ENCODE assay signal across 17 cellular contexts in the genomic region with DNA sequence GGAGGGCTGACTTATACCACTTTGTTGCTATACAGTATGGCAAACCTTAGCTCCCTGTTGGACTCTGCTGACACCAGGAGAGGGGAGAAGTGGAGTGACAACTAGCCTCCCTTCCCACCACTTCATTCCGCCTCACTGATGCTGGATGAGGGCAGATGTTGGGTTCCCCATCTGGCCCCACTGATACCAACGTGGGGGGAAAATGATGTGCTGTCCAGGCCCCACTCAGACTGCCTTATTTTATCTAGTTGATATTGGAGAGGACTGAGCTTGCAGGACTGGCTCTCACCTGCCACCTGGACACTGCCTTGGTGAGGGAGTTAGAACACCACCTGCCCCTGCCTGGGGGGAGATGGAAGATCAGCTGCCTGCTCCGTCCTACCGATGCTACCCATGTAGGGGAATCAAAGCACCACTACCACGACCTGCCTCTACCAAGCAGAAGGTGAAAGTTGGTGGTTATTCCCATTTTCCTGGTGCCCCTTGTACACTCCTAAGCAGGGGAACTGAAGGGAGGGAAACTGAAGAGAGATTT.
DNase-seq lines count a peak whose midpoint lies in the region; ATAC-seq and TF ChIP-seq lines count a peak whose summit lies in the region.
"Had no signal": no experiment of that assay in that cellular context is flagged by ENCODE, and none has a peak within 500 bp of the region (broad histone marks: within the 10 kb centered on the region; RNA-seq: fewer than 3 reads in every experiment).

No MANE protein-coding gene starts in this region.

- H3K9me3 Mint-ChIP-seq in osteocyte (ENCODE audit: unreplicated experiment): no peaks in the 10 kb centered on the region
- H3K9me3 Mint-ChIP-seq: CD8-positive, alpha-beta T cell; GM23338; H9; IgD-negative memory B cell had no signal

- no peak for TF ChIP-seq EP300 in esophagus muscularis mucosa (IDR thresholded peaks at IDR 0.05)

- WGBS in esophagus muscularis mucosa: 94% methylated on average over 5 of the region's 5 CpGs

- TF ChIP-seq CTCF in esophagus muscularis mucosa (IDR thresholded peaks at IDR 0.05) (no peak), osteocyte (IDR thresholded peaks at IDR 0.05) (no peak)

- H3K9me3 ChIP-seq in esophagus muscularis mucosa: no peaks in the 10 kb centered on the region
- H3K9me3 ChIP-seq: A549, BE2C had no signal

- no peak for ATAC-seq in HG03354 (IDR thresholded peaks at IDR 0.05; ENCODE audit: poor library complexity, severe bottlenecking, unreplicated experiment)
- ATAC-seq: A549; CD8-positive, alpha-beta T cell; GM23338 had no signal

- no peaks in the 10 kb centered on the region for H3K27me3 ChIP-seq in esophagus muscularis mucosa
- H3K27me3 ChIP-seq: BE2C had no signal

- H3K4me1 Mint-ChIP-seq in osteocyte (ENCODE audit: unreplicated experiment): peaks cover 5% of the 10 kb centered on the region
- H3K4me1 Mint-ChIP-seq: IgD-negative memory B cell had no signal

- intact Hi-C loops in esophagus muscularis mucosa (cut with DNase I): no loop called here

- no peak overlapping the region for H3K27ac ChIP-seq in esophagus muscularis mucosa (replicated peaks in 1 of 4)
- H3K27ac ChIP-seq: A549, C4-2B had no signal

- TF ChIP-seq POLR2A in esophagus muscularis mucosa (IDR thresholded peaks at IDR 0.05; ENCODE audit: low read depth): no peak

- no peak overlapping the region for H3K27ac Mint-ChIP-seq in osteocyte (ENCODE audit: unreplicated experiment)
- H3K27ac Mint-ChIP-seq: CD8-positive, alpha-beta T cell; GM23338; H9; IgD-negative memory B cell had no signal

- H3K4me3 ChIP-seq in esophagus muscularis mucosa: no peak overlapping the region
- H3K4me3 ChIP-seq: A549, GM23338 had no signal

- H3K27me3 Mint-ChIP-seq in osteocyte (ENCODE audit: unreplicated experiment): peaks cover 21% of the 10 kb centered on the region

- no peaks in the 10 kb centered on the region for H3K36me3 ChIP-seq in esophagus muscularis mucosa
- H3K36me3 ChIP-seq: BE2C had no signal

- H3K36me3 Mint-ChIP-seq in osteocyte (ENCODE audit: unreplicated experiment): no peaks in the 10 kb centered on the region
- H3K36me3 Mint-ChIP-seq: CD8-positive, alpha-beta T cell; IgD-negative memory B cell had no signal

- H3K4me3 Mint-ChIP-seq in osteocyte (ENCODE audit: unreplicated experiment): no peak overlapping the region
- H3K4me3 Mint-ChIP-seq: CD8-positive, alpha-beta T cell; GM23338; H9; IgD-negative memory B cell had no signal

- peak; percentile 44 for DNase-seq in activated CD8-positive, alpha-beta memory T cell treated with anti-CD3 and anti-CD28 coated beads for 24 hours
- no peak for DNase-seq in activated CD8-positive, alpha-beta memory T cell treated with anti-CD3 and anti-CD28 coated beads, Interleukin-2, amount 50 U/mL, for 4 hours
- DNase-seq in NCI-H510A treated with DMSO at 0.1 percent for 48 hours (lab: John Stamatoyannopoulos, UW) (peak; percentile 81), esophagus muscularis mucosa (ENCODE audit: extremely low spot score) (peak; percentile 91), osteocyte (ENCODE audit: extremely low spot score, unreplicated experiment) (peak; percentile 42), H4 (ENCODE audit: low spot score) (no peak)
- DNase-seq: BE2C; CD8-positive, alpha-beta T cell; COR-L47; DMS153; GF-D8; H9 had no signal

- H3K4me1 ChIP-seq in esophagus muscularis mucosa: peaks cover 5 to 12% (median 10%) of the 10 kb centered on the region in 4 donors
- H3K4me1 ChIP-seq: A549, BE2C had no signal

Comparison
In these comparisons a context has a peak if more than half of its experiments do, and no peak if none do; other contexts are left out.
1. DNase-seq: peak in activated CD8-positive, alpha-beta memory T cell treated with anti-CD3 and anti-CD28 coated beads for 24 hours (single experiment), NCI-H510A treated with DMSO at 0.1 percent for 48 hours (single experiment), esophagus muscularis mucosa (single experiment) and osteocyte (single experiment); none in activated CD8-positive, alpha-beta memory T cell treated with anti-CD3 and anti-CD28 coated beads, Interleukin-2, amount 50 U/mL, for 4 hours (single experiment) and H4 (single experiment).